Comparison of ENCODE assay signal across 10 cellular contexts in genomic region chrX:152573866-152574265, GRCh38.
"Had no signal": no experiment of that assay in that cellular context is flagged by ENCODE, and none has a peak within 500 bp of the region (broad histone marks: within the 10 kb centered on the region; RNA-seq: fewer than 3 reads in every experiment).

No MANE protein-coding gene starts in this region.

- H3K4me3 ChIP-seq: GM23248, HAP-1 had no signal

- H3K9me3 ChIP-seq: HAP-1 had no signal

- H3K4me3 Mint-ChIP-seq: HFFc6 had no signal

- H3K27me3 Mint-ChIP-seq: IgD-negative memory B cell had no signal

- H3K4me1 ChIP-seq: HAP-1 had no signal

- H3K36me3 Mint-ChIP-seq: IgD-negative memory B cell had no signal

- H3K4me1 Mint-ChIP-seq: IgD-negative memory B cell had no signal

- H3K27ac ChIP-seq: GM23248, HL-60 had no signal

- H3K36me3 ChIP-seq: HAP-1 had no signal

- H3K27ac Mint-ChIP-seq: HFFc6, IgD-negative memory B cell had no signal

- ATAC-seq: HCT116, HepG2 had no signal

- DNase-seq: GM23248, GOT3, H7, HFFc6, KBM-7 had no signal
